ENCODE assay signal across 13 cellular contexts in the genomic region with DNA sequence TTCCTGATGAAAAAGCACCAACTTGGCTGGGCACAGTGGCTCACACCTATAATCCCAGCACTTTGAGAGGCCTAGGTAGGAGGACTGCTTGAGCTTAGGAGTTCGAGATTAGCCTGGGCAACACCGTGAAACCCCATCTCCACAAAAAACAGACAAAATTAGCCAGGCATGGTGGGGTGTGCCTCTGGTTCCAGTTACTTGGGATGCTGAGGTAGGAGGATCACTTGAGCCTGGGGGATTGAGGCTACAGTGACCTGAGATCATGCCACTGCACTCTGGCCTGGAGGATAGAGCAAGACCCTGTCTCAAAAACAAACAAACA. TPM values are rescaled to one million over a fixed set of nuclear protein-coding genes. Genes with fewer than 3 reads are reported as not detected.
DNase-seq lines count a peak whose midpoint lies in the region; ATAC-seq and TF ChIP-seq lines count a peak whose summit lies in the region.
"Had no signal": no experiment of that assay in that cellular context is flagged by ENCODE, and none has a peak within 500 bp of the region (broad histone marks: within the 10 kb centered on the region; RNA-seq: fewer than 3 reads in every experiment).

No MANE protein-coding gene starts in this region.

- H3K27me3 Mint-ChIP-seq in CD4-positive, alpha-beta T cell = no peaks in the 10 kb centered on the region
- no peaks in the 10 kb centered on the region for H3K27me3 Mint-ChIP-seq in activated naive CD8-positive, alpha-beta T cell

- no peak for ATAC-seq in CD4-positive, alpha-beta T cell (ENCODE audit: poor library complexity)

- no peaks in the 10 kb centered on the region for H3K9me3 Mint-ChIP-seq in CD4-positive, alpha-beta T cell
- no peaks in the 10 kb centered on the region for H3K9me3 Mint-ChIP-seq in activated naive CD8-positive, alpha-beta T cell (ENCODE audit: low read depth)
- H3K9me3 Mint-ChIP-seq: HFFc6 had no signal

- H3K36me3 ChIP-seq in KOPT-K1 (ENCODE audit: insufficient read depth, low read length) (peaks cover 29% of the 10 kb centered on the region), neural cell (ENCODE audit: insufficient read depth, low read length) (no peaks in the 10 kb centered on the region)

- H3K27ac Mint-ChIP-seq in CD4-positive, alpha-beta T cell = peak overlapping the region; percentile 94
- H3K27ac Mint-ChIP-seq in activated naive CD8-positive, alpha-beta T cell = no peak overlapping the region

- H3K9me2 ChIP-seq in neural cell (ENCODE audit: insufficient read depth, low read length) = no peaks in the 10 kb centered on the region

- no peak overlapping the region for H3K9ac ChIP-seq in neural cell (ENCODE audit: low read length)

- peaks cover 52% of the 10 kb centered on the region for H3K36me3 Mint-ChIP-seq in CD4-positive, alpha-beta T cell (ENCODE audit: low read depth)
- H3K36me3 Mint-ChIP-seq in activated naive CD8-positive, alpha-beta T cell = peaks cover 24% of the 10 kb centered on the region

- no peak for TF ChIP-seq EP300 in neural cell (conservative IDR thresholded peaks at IDR 0.05; ENCODE audit: poor library complexity, severe bottlenecking)

- peaks cover 36% of the 10 kb centered on the region for H3K79me2 ChIP-seq in neural cell (replicated peaks; ENCODE audit: insufficient read depth, low read length)

- CTCF ChIA-PET in CD4-positive, alpha-beta T cell (lab: Charles Lee) = no interaction called here

- peak overlapping the region; percentile 49 for H3K4me3 ChIP-seq in neural cell (ENCODE audit: low read length)

- H3K9me3 ChIP-seq in CD4-positive, alpha-beta T cell (ENCODE audit: control insufficient read depth, low read length) = no peaks in the 10 kb centered on the region
- H3K9me3 ChIP-seq in KOPT-K1 (ENCODE audit: insufficient read depth, low read length, poor library complexity, severe bottlenecking) = no peaks in the 10 kb centered on the region
- no peaks in the 10 kb centered on the region for H3K9me3 ChIP-seq in neural cell (ENCODE audit: low read length)
- H3K9me3 ChIP-seq: pancreas, testis had no signal

- H3K4me3 Mint-ChIP-seq in CD4-positive, alpha-beta T cell = peak overlapping the region; percentile 22
- peak overlapping the region; percentile 99 for H3K4me3 Mint-ChIP-seq in activated naive CD8-positive, alpha-beta T cell

- DNase-seq in CD4-positive, alpha-beta T cell = no peak
- DNase-seq in SIG-M5 (lab: John Stamatoyannopoulos, UW) (no peak), NCI-H146 treated with DMSO at 0.1 percent for 48 hours (lab: John Stamatoyannopoulos, UW; ENCODE audit: unreplicated experiment) (no peak), COR-L47 (lab: John Stamatoyannopoulos, UW) (no peak), HPDE6-E6E7 (ENCODE audit: extremely low spot score) (no peak)
- DNase-seq: cortex of kidney, HFFc6, NCI-H748 treated with DMSO at 0.1 percent for 48 hours, pancreas, testis had no signal

- no peaks in the 10 kb centered on the region for H3F3A ChIP-seq in neural cell (ENCODE audit: insufficient read depth, low read length, poor library complexity, severe bottlenecking)

- intact Hi-C loops in CD4-positive, alpha-beta T cell (cut with DNase I, micrococcal nuclease) = loop anchor here in 1 of 2 experiments (2.0 to 5.0 kb wide), 2 partner anchors 190 to 1437 kb away; partner anchors contain the start of gene PITPNB

- no peak overlapping the region for H2AFZ ChIP-seq in neural cell (ENCODE audit: low read depth, low read length)

- H3K27ac ChIP-seq in CD4-positive, alpha-beta T cell (ENCODE audit: low read depth, low read length) = no peak overlapping the region
- H3K27ac ChIP-seq in KOPT-K1 (ENCODE audit: low read depth, low read length, poor library complexity, severe bottlenecking) (peak overlapping the region; percentile 92), neural cell (ENCODE audit: low read length) (no peak overlapping the region)
- H3K27ac ChIP-seq: testis had no signal

- peaks cover 81% of the 10 kb centered on the region for H3K4me1 Mint-ChIP-seq in CD4-positive, alpha-beta T cell (ENCODE audit: low read depth)
- peaks cover 70% of the 10 kb centered on the region for H3K4me1 Mint-ChIP-seq in activated naive CD8-positive, alpha-beta T cell (ENCODE audit: low read depth)

- H4K20me1 ChIP-seq in neural cell (ENCODE audit: insufficient read depth) = no peaks in the 10 kb centered on the region

- H3K4me2 ChIP-seq in neural cell (ENCODE audit: low read length) = no peak overlapping the region

- TF ChIP-seq CTCF in CD4-positive, alpha-beta T cell (IDR thresholded peaks at IDR 0.05) = no peak
- no peak for TF ChIP-seq CTCF in neural cell (IDR thresholded peaks at IDR 0.05; ENCODE audit: poor library complexity, severe bottlenecking)

- TF ChIP-seq RAD21 in neural cell (conservative IDR thresholded peaks at IDR 0.05) = no peak

- H3K27me3 ChIP-seq in CD4-positive, alpha-beta T cell (ENCODE audit: control insufficient read depth, insufficient read depth, low read length) = no peaks in the 10 kb centered on the region
- H3K27me3 ChIP-seq in neural cell (ENCODE audit: insufficient read depth, low read depth, low read length) = no peaks in the 10 kb centered on the region
- H3K27me3 ChIP-seq: pancreas, testis had no signal

- POLR2A ChIA-PET in CD4-positive, alpha-beta T cell (lab: Charles Lee) = no interaction called here

TF ChIP-seq in neural cell, 6 proteins besides CTCF, POLR2A, EP300 and RAD21:
- TF ChIP-seq MXI1 (conservative IDR thresholded peaks at IDR 0.05; ENCODE audit: poor library complexity, severe bottlenecking) (no peak), SMC3 (conservative IDR thresholded peaks at IDR 0.05; ENCODE audit: poor library complexity) (no peak), TAF1 (IDR thresholded peaks at IDR 0.05; ENCODE audit: low read depth) (no peak), EZH2 (IDR thresholded peaks at IDR 0.05; ENCODE audit: borderline replicate concordance, insufficient read depth, low read length, poor library complexity, severe bottlenecking) (no peak), POLR2AphosphoS5 (IDR thresholded peaks at IDR 0.05) (no peak)
- TF ChIP-seq, protein P1, sequence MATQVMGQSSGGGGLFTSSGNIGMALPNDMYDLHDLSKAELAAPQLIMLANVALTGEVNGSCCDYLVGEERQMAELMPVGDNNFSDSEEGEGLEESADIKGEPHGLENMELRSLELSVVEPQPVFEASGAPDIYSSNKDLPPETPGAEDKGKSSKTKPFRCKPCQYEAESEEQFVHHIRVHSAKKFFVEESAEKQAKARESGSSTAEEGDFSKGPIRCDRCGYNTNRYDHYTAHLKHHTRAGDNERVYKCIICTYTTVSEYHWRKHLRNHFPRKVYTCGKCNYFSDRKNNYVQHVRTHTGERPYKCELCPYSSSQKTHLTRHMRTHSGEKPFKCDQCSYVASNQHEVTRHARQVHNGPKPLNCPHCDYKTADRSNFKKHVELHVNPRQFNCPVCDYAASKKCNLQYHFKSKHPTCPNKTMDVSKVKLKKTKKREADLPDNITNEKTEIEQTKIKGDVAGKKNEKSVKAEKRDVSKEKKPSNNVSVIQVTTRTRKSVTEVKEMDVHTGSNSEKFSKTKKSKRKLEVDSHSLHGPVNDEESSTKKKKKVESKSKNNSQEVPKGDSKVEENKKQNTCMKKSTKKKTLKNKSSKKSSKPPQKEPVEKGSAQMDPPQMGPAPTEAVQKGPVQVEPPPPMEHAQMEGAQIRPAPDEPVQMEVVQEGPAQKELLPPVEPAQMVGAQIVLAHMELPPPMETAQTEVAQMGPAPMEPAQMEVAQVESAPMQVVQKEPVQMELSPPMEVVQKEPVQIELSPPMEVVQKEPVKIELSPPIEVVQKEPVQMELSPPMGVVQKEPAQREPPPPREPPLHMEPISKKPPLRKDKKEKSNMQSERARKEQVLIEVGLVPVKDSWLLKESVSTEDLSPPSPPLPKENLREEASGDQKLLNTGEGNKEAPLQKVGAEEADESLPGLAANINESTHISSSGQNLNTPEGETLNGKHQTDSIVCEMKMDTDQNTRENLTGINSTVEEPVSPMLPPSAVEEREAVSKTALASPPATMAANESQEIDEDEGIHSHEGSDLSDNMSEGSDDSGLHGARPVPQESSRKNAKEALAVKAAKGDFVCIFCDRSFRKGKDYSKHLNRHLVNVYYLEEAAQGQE (IDR thresholded peaks at IDR 0.05; ENCODE audit: borderline replicate concordance) = no peak
TF ChIP-seq in neural cell: peak in this region for 0.

RNA-seq across cellular contexts. Expression of gene HPS4, which starts 3.0 kb away (rescaled TPM):
- 10 to 100 TPM; 61.6 to 67.0 TPM for total RNA-seq in CD4-positive, alpha-beta T cell
- polyA plus RNA-seq in neural cell = 51.9 and 54.1 TPM in 2 replicates
- polyA minus RNA-seq in neural cell = 54.5 and 56.6 TPM in 2 replicates

RNA-seq across cellular contexts. Expression of gene SRRD, which starts 3.1 kb away (rescaled TPM):
- total RNA-seq in CD4-positive, alpha-beta T cell = 10 to 100 TPM; 25.8 to 27.2 TPM
- polyA plus RNA-seq in neural cell = 29.3 and 33.9 TPM in 2 replicates
- polyA minus RNA-seq in neural cell = 36.8 and 39.7 TPM in 2 replicates

RNA-seq across cellular contexts. Expression of gene TFIP11, which starts 31.7 kb away (rescaled TPM):
- 100 to 1,000 TPM; 111 TPM for total RNA-seq in CD4-positive, alpha-beta T cell
- 24.9 and 49.8 TPM in 2 replicates for polyA plus RNA-seq in neural cell
- 46.5 and 53.3 TPM in 2 replicates for polyA minus RNA-seq in neural cell

RNA-seq across cellular contexts. Expression of gene ASPHD2, which starts 51.5 kb away (rescaled TPM):
- total RNA-seq in CD4-positive, alpha-beta T cell = under 1 TPM; 0.70 to 0.85 TPM
- 16.7 and 18.7 TPM in 2 replicates for polyA plus RNA-seq in neural cell
- polyA minus RNA-seq in neural cell = 28.1 and 29.0 TPM in 2 replicates
